8 cellular contexts compared by ENCODE assay signal in genomic region chr7:75485979-75486643, GRCh38. TPM values are rescaled to one million over a fixed set of nuclear protein-coding genes. Genes with fewer than 3 reads are reported as not detected.
DNase-seq lines count a peak whose midpoint lies in the region; ATAC-seq and TF ChIP-seq lines count a peak whose summit lies in the region.
"Not testable (repeated sequence)": the region's sequence is repeated elsewhere in the genome, so short reads cannot be mapped to it uniquely, and the experiment has no call there.

POM121C (minus strand) TSS chr7:75486299; CDS start chr7:75441496, 44,803 bp downstream.

- H3K4me3 ChIP-seq in left ventricle myocardium inferior: peak within 1 kb of the TSS; percentile 84
- H3K4me3 ChIP-seq in psoas muscle: peak within 1 kb of the TSS; percentile 85
- H3K4me3 ChIP-seq in urinary bladder (ENCODE audit: low read depth, low read length): peak within 1 kb of the TSS; percentile 47

- 0 to 1% (median 0%) methylated on average over 49 of the region's 49 CpGs for WGBS in psoas muscle, 3 donors
- WGBS in urinary bladder: under 1% methylated on average over 49 of the region's 49 CpGs

- not testable (repeated sequence) for TF ChIP-seq CTCF in left ventricle myocardium inferior (IDR thresholded peaks at IDR 0.05; ENCODE audit: borderline replicate concordance); psoas muscle (IDR thresholded peaks at IDR 0.05)

- TF ChIP-seq POLR2A in GM15510 (IDR thresholded peaks at IDR 0.05; ENCODE audit: borderline replicate concordance, extremely low read depth, insufficient read length): peak; percentile 77

- H3K4me1 ChIP-seq in left ventricle myocardium inferior; psoas muscle; urinary bladder (ENCODE audit: insufficient read depth): not testable (repeated sequence)

- H3K36me3 ChIP-seq in left ventricle myocardium inferior; urinary bladder (ENCODE audit: insufficient read depth): not testable (repeated sequence)
- H3K36me3 ChIP-seq in psoas muscle (ENCODE audit: insufficient read depth in 1 of 2, low read depth in 1 of 2): peaks cover 0 to 17% of the 10 kb centered on the region in 2 donors

- H3K27ac ChIP-seq in left ventricle myocardium inferior (replicated peaks) (peak within 1 kb of the TSS; percentile 95), psoas muscle (peak within 1 kb of the TSS; percentile 90), urinary bladder (ENCODE audit: low read depth) (peak within 1 kb of the TSS; percentile 62)

- H3K27me3 ChIP-seq in left ventricle myocardium inferior (ENCODE audit: low read depth); psoas muscle (ENCODE audit: insufficient read depth in 3 of 3, low read length in 2 of 3): not testable (repeated sequence)

- not testable (repeated sequence) for H3K9me3 ChIP-seq in left ventricle myocardium inferior (replicated peaks); psoas muscle

- ATAC-seq in HG02884 (IDR thresholded peaks at IDR 0.05; ENCODE audit: unreplicated experiment) (peak; percentile 91), psoas muscle (peak; percentile 100)

- DNase-seq in NCI-H146 treated with DMSO at 0.1 percent for 48 hours (lab: John Stamatoyannopoulos, UW; ENCODE audit: unreplicated experiment) (peak; percentile 80), amniotic epithelial cell (ENCODE audit: low read depth) (peak; percentile 91), left ventricle myocardium inferior (peak; percentile 95), psoas muscle (peak; percentile 95 to 97)

- intact Hi-C loops in T-helper 1 cell treated with Interleukin-12 subunit alpha and Interleukin-12 subunit beta and Interleukin-4 antibody, amounts not matched to agents 30 ng/mL and 1 ng/mL, for 36 hours (cut with micrococcal nuclease): loop anchor here (1.0 to 5.0 kb wide), 2 partner anchors 42 to 561 kb away; partner anchors contain the start of genes MDH2 and STYXL1
- intact Hi-C loops in left ventricle myocardium inferior (cut with micrococcal nuclease); psoas muscle (cut with DNase I): not testable (repeated sequence)

RNA-seq across cellular contexts. Expression of gene POM121C, which starts in this region (rescaled TPM):
- total RNA-seq in T-helper 1 cell treated with Interleukin-12 subunit alpha and Interleukin-12 subunit beta and Interleukin-4 antibody, amounts not matched to agents 30 ng/mL and 1 ng/mL, for 36 hours: 79.5 and 84.2 TPM in 2 replicates
- total RNA-seq in left ventricle myocardium inferior (20.9 TPM), psoas muscle (10 to 100 TPM; 19.4 to 29.3 (median 23.1) TPM), urinary bladder (16.3 TPM)
- polyA plus RNA-seq in psoas muscle (10 to 100 TPM in 1 of 3 donors, 1 to 10 TPM in 2; 7.9 to 18.8 (median 9.2) TPM), urinary bladder (21.6 TPM)

Comparison
In these comparisons a context has a peak if more than half of its experiments do, and no peak if none do; other contexts are left out.
1. Peak in every context shown above with its lines: DNase-seq, ATAC-seq, H3K4me3 ChIP-seq and H3K27ac ChIP-seq.